ENCODE assay signal across 2 cellular contexts in the genomic region with DNA sequence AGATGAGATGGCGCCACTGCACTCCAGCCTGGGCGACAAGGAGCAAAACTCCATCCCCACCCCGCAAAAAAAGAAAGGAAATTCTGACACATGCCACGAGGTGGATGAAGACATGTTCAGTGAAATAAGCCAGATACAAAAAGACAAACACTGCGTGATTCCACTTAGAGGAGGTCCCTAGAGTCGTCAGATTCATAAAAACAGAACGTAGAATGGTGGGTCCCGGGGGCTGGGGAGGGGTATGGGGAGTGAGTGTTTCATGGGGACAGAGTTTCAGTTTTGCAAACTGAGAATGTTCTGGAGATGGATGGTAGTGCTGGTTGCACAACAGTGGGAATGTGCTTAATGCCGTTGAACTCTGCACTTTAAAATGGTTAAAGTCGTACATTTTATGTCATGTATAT.
TF ChIP-seq lines count a peak whose summit lies in the region.

No MANE protein-coding gene starts in this region.

TF ChIP-seq in IMR-90, 13 proteins besides CTCF, POLR2A, EP300 and RAD21:
- no peak for TF ChIP-seq NFE2L2 (IDR thresholded peaks at IDR 0.05; ENCODE audit: low read depth, low read length)
- TF ChIP-seq RFX5 (IDR thresholded peaks at IDR 0.05; ENCODE audit: low read depth, low read length) = no peak
- no peak for TF ChIP-seq BHLHE40 (IDR thresholded peaks at IDR 0.05; ENCODE audit: low read depth, low read length)
- TF ChIP-seq RCOR1 (IDR thresholded peaks at IDR 0.05; ENCODE audit: insufficient replicate concordance, low read length) = no peak
- no peak for TF ChIP-seq CHD1 (IDR thresholded peaks at IDR 0.05; ENCODE audit: low read depth, low read length)
- TF ChIP-seq MAZ (IDR thresholded peaks at IDR 0.05; ENCODE audit: borderline replicate concordance, low read depth, low read length) = no peak
- TF ChIP-seq, protein P1, sequence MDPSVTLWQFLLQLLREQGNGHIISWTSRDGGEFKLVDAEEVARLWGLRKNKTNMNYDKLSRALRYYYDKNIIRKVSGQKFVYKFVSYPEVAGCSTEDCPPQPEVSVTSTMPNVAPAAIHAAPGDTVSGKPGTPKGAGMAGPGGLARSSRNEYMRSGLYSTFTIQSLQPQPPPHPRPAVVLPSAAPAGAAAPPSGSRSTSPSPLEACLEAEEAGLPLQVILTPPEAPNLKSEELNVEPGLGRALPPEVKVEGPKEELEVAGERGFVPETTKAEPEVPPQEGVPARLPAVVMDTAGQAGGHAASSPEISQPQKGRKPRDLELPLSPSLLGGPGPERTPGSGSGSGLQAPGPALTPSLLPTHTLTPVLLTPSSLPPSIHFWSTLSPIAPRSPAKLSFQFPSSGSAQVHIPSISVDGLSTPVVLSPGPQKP (IDR thresholded peaks at IDR 0.05; ENCODE audit: borderline replicate concordance, low read depth, low read length) = no peak
- no peak for TF ChIP-seq MAFK (IDR thresholded peaks at IDR 0.05; ENCODE audit: low read depth, low read length)
- TF ChIP-seq CEBPB (IDR thresholded peaks at IDR 0.05; ENCODE audit: low read depth, low read length) = peak; percentile 88
TF ChIP-seq in IMR-90: peak in this region for 1.

TF ChIP-seq in liver, 16 proteins besides CTCF, POLR2A, EP300 and RAD21:
- TF ChIP-seq, protein P2, sequence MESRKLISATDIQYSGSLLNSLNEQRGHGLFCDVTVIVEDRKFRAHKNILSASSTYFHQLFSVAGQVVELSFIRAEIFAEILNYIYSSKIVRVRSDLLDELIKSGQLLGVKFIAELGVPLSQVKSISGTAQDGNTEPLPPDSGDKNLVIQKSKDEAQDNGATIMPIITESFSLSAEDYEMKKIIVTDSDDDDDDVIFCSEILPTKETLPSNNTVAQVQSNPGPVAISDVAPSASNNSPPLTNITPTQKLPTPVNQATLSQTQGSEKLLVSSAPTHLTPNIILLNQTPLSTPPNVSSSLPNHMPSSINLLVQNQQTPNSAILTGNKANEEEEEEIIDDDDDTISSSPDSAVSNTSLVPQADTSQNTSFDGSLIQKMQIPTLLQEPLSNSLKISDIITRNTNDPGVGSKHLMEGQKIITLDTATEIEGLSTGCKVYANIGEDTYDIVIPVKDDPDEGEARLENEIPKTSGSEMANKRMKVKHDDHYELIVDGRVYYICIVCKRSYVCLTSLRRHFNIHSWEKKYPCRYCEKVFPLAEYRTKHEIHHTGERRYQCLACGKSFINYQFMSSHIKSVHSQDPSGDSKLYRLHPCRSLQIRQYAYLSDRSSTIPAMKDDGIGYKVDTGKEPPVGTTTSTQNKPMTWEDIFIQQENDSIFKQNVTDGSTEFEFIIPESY (IDR thresholded peaks at IDR 0.05) = no peak
- TF ChIP-seq TAF1 (conservative IDR thresholded peaks at IDR 0.05) (no peak), NR2F2 (IDR thresholded peaks at IDR 0.05) (peak; percentile 63), JUND (IDR thresholded peaks at IDR 0.05) (peak in 1 of 2 donors; percentile 37), HNF4A (conservative IDR thresholded peaks at IDR 0.05) (peak; percentile 61 to 73), HNF4G (IDR thresholded peaks at IDR 0.05) (no peak), EGR1 (IDR thresholded peaks at IDR 0.05; ENCODE audit: low read depth in 2 of 2) (no peak), ATF3 (IDR thresholded peaks at IDR 0.05) (no peak), FOXA1 (IDR thresholded peaks at IDR 0.05) (no peak), GABPA (IDR thresholded peaks at IDR 0.05 in 1 of 2, conservative IDR thresholded peaks at IDR 0.05 in 1 of 2) (no peak), SP1 (IDR thresholded peaks at IDR 0.05) (no peak), FOXA2 (IDR thresholded peaks at IDR 0.05) (no peak), RXRA (IDR thresholded peaks at IDR 0.05) (peak; percentile 96 to 98), YY1 (IDR thresholded peaks at IDR 0.05) (peak; percentile 88)
- TF ChIP-seq, protein P3, sequence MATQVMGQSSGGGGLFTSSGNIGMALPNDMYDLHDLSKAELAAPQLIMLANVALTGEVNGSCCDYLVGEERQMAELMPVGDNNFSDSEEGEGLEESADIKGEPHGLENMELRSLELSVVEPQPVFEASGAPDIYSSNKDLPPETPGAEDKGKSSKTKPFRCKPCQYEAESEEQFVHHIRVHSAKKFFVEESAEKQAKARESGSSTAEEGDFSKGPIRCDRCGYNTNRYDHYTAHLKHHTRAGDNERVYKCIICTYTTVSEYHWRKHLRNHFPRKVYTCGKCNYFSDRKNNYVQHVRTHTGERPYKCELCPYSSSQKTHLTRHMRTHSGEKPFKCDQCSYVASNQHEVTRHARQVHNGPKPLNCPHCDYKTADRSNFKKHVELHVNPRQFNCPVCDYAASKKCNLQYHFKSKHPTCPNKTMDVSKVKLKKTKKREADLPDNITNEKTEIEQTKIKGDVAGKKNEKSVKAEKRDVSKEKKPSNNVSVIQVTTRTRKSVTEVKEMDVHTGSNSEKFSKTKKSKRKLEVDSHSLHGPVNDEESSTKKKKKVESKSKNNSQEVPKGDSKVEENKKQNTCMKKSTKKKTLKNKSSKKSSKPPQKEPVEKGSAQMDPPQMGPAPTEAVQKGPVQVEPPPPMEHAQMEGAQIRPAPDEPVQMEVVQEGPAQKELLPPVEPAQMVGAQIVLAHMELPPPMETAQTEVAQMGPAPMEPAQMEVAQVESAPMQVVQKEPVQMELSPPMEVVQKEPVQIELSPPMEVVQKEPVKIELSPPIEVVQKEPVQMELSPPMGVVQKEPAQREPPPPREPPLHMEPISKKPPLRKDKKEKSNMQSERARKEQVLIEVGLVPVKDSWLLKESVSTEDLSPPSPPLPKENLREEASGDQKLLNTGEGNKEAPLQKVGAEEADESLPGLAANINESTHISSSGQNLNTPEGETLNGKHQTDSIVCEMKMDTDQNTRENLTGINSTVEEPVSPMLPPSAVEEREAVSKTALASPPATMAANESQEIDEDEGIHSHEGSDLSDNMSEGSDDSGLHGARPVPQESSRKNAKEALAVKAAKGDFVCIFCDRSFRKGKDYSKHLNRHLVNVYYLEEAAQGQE (IDR thresholded peaks at IDR 0.05) = peak; percentile 37
- TF ChIP-seq, protein P4, sequence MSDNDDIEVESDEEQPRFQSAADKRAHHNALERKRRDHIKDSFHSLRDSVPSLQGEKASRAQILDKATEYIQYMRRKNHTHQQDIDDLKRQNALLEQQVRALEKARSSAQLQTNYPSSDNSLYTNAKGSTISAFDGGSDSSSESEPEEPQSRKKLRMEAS (IDR thresholded peaks at IDR 0.05) = peak; percentile 69
